Comparison of ENCODE assay signal across 9 cellular contexts in genomic region chr22:35175392-35175791, GRCh38.
"Had no signal": no experiment of that assay in that cellular context is flagged by ENCODE, and none has a peak within 500 bp of the region (broad histone marks: within the 10 kb centered on the region; RNA-seq: fewer than 3 reads in every experiment).

No MANE protein-coding gene starts in this region.

- H3K27ac ChIP-seq: GM23248 had no signal

- H2AFZ ChIP-seq: GM23248, GM23338 had no signal

- H3K4me3 ChIP-seq: GM23248, GM23338, HAP-1 had no signal

- H3K36me3 ChIP-seq: HAP-1 had no signal

- H3K9ac ChIP-seq: GM23248 had no signal

- H3K27ac Mint-ChIP-seq: GM23338, H9, HFFc6 had no signal

- H3K4me3 Mint-ChIP-seq: GM23338, H9, HFFc6 had no signal

- H3K9me3 Mint-ChIP-seq: HFFc6 had no signal

- H3K9me3 ChIP-seq: HAP-1 had no signal

- H3K4me2 ChIP-seq: GM23338 had no signal

- DNase-seq: GM23248, GOT3, H7, H9, HCEC 1CT, HFFc6 had no signal

- ATAC-seq: GM23338, HCT116 had no signal
